21 cellular contexts compared by ENCODE assay signal in genomic region chr2:168819829-168820489, GRCh38. TPM values are rescaled to one million over a fixed set of nuclear protein-coding genes. Genes with fewer than 3 reads are reported as not detected.
DNase-seq lines count a peak whose midpoint lies in the region; ATAC-seq, FAIRE-seq and TF ChIP-seq lines count a peak whose summit lies in the region.
"Had no signal": no experiment of that assay in that cellular context is flagged by ENCODE, and none has a peak within 500 bp of the region (broad histone marks: within the 10 kb centered on the region; RNA-seq: fewer than 3 reads in every experiment).

No MANE protein-coding gene starts in this region.

- TF ChIP-seq POLR2A in H1 (IDR thresholded peaks at IDR 0.05; ENCODE audit: control extremely low read depth in 1 of 2, low read depth in 2 of 2, low read length in 2 of 2) (no peak), body of pancreas (IDR thresholded peaks at IDR 0.05) (no peak)

- no peaks in the 10 kb centered on the region for H4K20me1 ChIP-seq in H1 (replicated peaks in 1 of 2; ENCODE audit: control insufficient read depth in 1 of 2, insufficient read depth in 2 of 2, low read length in 2 of 2)

- H2BK15ac ChIP-seq in H1 (ENCODE audit: low read length): no peak overlapping the region

- WGBS in H1 (ENCODE audit: extremely low coverage in 1 of 2, insufficient coverage in 1 of 2, insufficient read length in 1 of 2, insufficient replicate concordance in 2 of 2, low coverage in 1 of 2, low lambda C conversion rate in 2 of 2, missing lambda C conversion rate in 1 of 2), 2 experiments: 83% methylated on average over 6 of the region's 6 CpGs; no CpG with 5 or more reads in 1 of the 2 experiments
- WGBS in body of pancreas, 2 donors: 81 to 89% methylated on average over 6 of the region's 6 CpGs

- H4K5ac ChIP-seq in H1 (ENCODE audit: insufficient read length, low read depth, low read length): no peak overlapping the region

- no peak for TF ChIP-seq CTCF in H1 (IDR thresholded peaks at IDR 0.05; ENCODE audit: control extremely low read depth in 1 of 3, insufficient read depth in 1 of 3, low read depth in 1 of 3, low read length in 3 of 3)
- TF ChIP-seq CTCF in mucosa of descending colon (IDR thresholded peaks at IDR 0.05): no peak
- TF ChIP-seq CTCF in body of pancreas (IDR thresholded peaks at IDR 0.05): no peak

- no peak overlapping the region for H2AFZ ChIP-seq in H1 (ENCODE audit: low read length)

- no peaks in the 10 kb centered on the region for H3K27me3 ChIP-seq in MG63
- H3K27me3 ChIP-seq in H1 (replicated peaks in 1 of 4; ENCODE audit: control insufficient read depth in 3 of 4, extremely low read depth in 1 of 4, insufficient read depth in 3 of 4, low read length in 3 of 4): peaks cover 0 to 1% (median 0%) of the 10 kb centered on the region in 4 experiments; a peak in 1 of 7 replicates
- H3K27me3 ChIP-seq in body of pancreas: no peaks in the 10 kb centered on the region
- H3K27me3 ChIP-seq: BE2C had no signal

- no peak overlapping the region for H3K4ac ChIP-seq in H1 (replicated peaks; ENCODE audit: insufficient read length, low read depth, low read length)

- no peak overlapping the region for H3K14ac ChIP-seq in H1 (ENCODE audit: insufficient read length)

- H3K36me3 ChIP-seq in MG63 (no peaks in the 10 kb centered on the region), H1 (ENCODE audit: control insufficient read depth in 2 of 4, insufficient read depth in 4 of 4, low read length in 3 of 4) (no peaks in the 10 kb centered on the region), mucosa of descending colon (ENCODE audit: low read depth) (no peaks in the 10 kb centered on the region), body of pancreas (replicated peaks in 1 of 2; ENCODE audit: insufficient read depth in 1 of 2, low read depth in 2 of 2) (no peaks in the 10 kb centered on the region)
- H3K36me3 ChIP-seq: BE2C, HAP-1 had no signal

- no peak overlapping the region for H3K18ac ChIP-seq in H1 (ENCODE audit: extremely low read depth, low read length)

- no peaks in the 10 kb centered on the region for H3K79me2 ChIP-seq in H1 (ENCODE audit: control insufficient read depth in 1 of 2, insufficient read depth in 2 of 2, low read length in 2 of 2)

- H4K91ac ChIP-seq in H1 (replicated peaks; ENCODE audit: insufficient read length, low read length): no peak overlapping the region

- no peaks in the 10 kb centered on the region for H3K79me1 ChIP-seq in H1 (ENCODE audit: low read depth, low read length)

- TF ChIP-seq RAD21 in H1 (IDR thresholded peaks at IDR 0.05 in 1 of 2, conservative IDR thresholded peaks at IDR 0.05 in 1 of 2; ENCODE audit: low read depth in 2 of 2, low read length in 2 of 2): no peak

- H3K27ac ChIP-seq in H1 (ENCODE audit: low read depth, low read length) (no peak overlapping the region), body of pancreas (no peak overlapping the region)
- H3K27ac ChIP-seq: A549 had no signal

- no peak overlapping the region for H3K56ac ChIP-seq in H1 (replicated peaks; ENCODE audit: insufficient read length, low read depth, low read length)

- H3K9ac ChIP-seq in H1 (replicated peaks in 1 of 4; ENCODE audit: extremely low read depth in 1 of 4, low read depth in 3 of 4, low read length in 3 of 4): no peak overlapping the region

- no peak for TF ChIP-seq EP300 in H1 (IDR thresholded peaks at IDR 0.05; ENCODE audit: borderline replicate concordance in 1 of 2, low read depth in 2 of 2, low read length in 2 of 2)

- POLR2A ChIA-PET in H1 (lab: Charles Lee; ENCODE audit: partially characterized antibody): no interaction called here

- DNase-seq in EL (peak; percentile 16), MG63 (peak; percentile 5), H1 (ENCODE audit: low read depth in 1 of 2, low spot score in 2 of 2) (no peak), mucosa of descending colon (no peak), body of pancreas (no peak), cerebellum (ENCODE audit: low spot score) (no peak)
- DNase-seq: BE2C, IMR-90, NCI-H1694, NCI-H2081 treated with DMSO at 0.1 percent for 48 hours, NCI-H510A, NCI-H748 treated with DMSO at 0.1 percent for 48 hours had no signal

- no peak overlapping the region for H2AK5ac ChIP-seq in H1 (ENCODE audit: low read depth, low read length)

- intact Hi-C loops in mucosa of descending colon (cut with DNase I, micrococcal nuclease) (loop anchor here in 1 of 2 donors (10.0 kb wide), 1 partner anchor 45 kb away; no protein-coding TSS in a partner anchor), body of pancreas (cut with DNase I) (no loop called here)

- H3K4me1 ChIP-seq in H1 (replicated peaks in 1 of 4; ENCODE audit: control insufficient read depth in 3 of 4, insufficient read depth in 4 of 4, low read length in 3 of 4): peaks cover 0 to 3% (median 0%) of the 10 kb centered on the region in 4 experiments; a peak in 1 of 7 replicates
- H3K4me1 ChIP-seq in mucosa of descending colon (ENCODE audit: low read depth): no peaks in the 10 kb centered on the region
- peaks cover 22% of the 10 kb centered on the region for H3K4me1 ChIP-seq in body of pancreas
- H3K4me1 ChIP-seq: BE2C, HAP-1 had no signal

- H4K8ac ChIP-seq in H1 (ENCODE audit: extremely low read depth, insufficient read depth, low read length): no peak overlapping the region

- no peak overlapping the region for H3K4me3 ChIP-seq in MG63
- no peak overlapping the region for H3K4me3 ChIP-seq in H1 (ENCODE audit: extremely low read depth in 1 of 4, insufficient read depth in 2 of 4, low read depth in 3 of 4, low read length in 4 of 4)
- H3K4me3 ChIP-seq in mucosa of descending colon: no peak overlapping the region
- no peak overlapping the region for H3K4me3 ChIP-seq in body of pancreas
- H3K4me3 ChIP-seq: A549, GM12878, HAP-1 had no signal

- H2BK120ac ChIP-seq in H1 (replicated peaks; ENCODE audit: low read depth, low read length): no peak overlapping the region

- H3K9me3 ChIP-seq in MG63 (no peaks in the 10 kb centered on the region), H1 (ENCODE audit: insufficient read depth in 2 of 2, low read depth in 1 of 2, low read length in 1 of 2) (no peaks in the 10 kb centered on the region), mucosa of descending colon (no peaks in the 10 kb centered on the region), body of pancreas (no peaks in the 10 kb centered on the region)
- H3K9me3 ChIP-seq: A549, BE2C, HAP-1 had no signal

- H2BK12ac ChIP-seq in H1 (ENCODE audit: low read depth, low read length): no peak overlapping the region

- CTCF ChIA-PET in H1 (lab: Charles Lee; ENCODE audit: partially characterized antibody): no interaction called here

- FAIRE-seq in H1 (lab: Jason Lieb, UNC): no peak
- FAIRE-seq: A549, D721Med, GM12878, HTR-8/SVneo had no signal

- ATAC-seq in mucosa of descending colon (peak; percentile 19), GM18520 (IDR thresholded peaks at IDR 0.05; ENCODE audit: unreplicated experiment) (no peak), body of pancreas (no peak), HG03521 (IDR thresholded peaks at IDR 0.05; ENCODE audit: unreplicated experiment) (no peak)
- ATAC-seq: A549, GM12878, Panc1, SK-N-SH treated with all-trans-retinoic acid at 6 μM for 48 hours had no signal

- no peak overlapping the region for H3K4me2 ChIP-seq in H1 (ENCODE audit: insufficient read depth in 1 of 2, low read depth in 2 of 2, low read length in 2 of 2)
- H3K4me2 ChIP-seq: A549 had no signal

- H3K23ac ChIP-seq in H1 (ENCODE audit: insufficient read length): no peak overlapping the region

- H2BK20ac ChIP-seq in H1 (ENCODE audit: low read length): no peak overlapping the region

- H3K23me2 ChIP-seq in H1 (ENCODE audit: low read depth, low read length): no peaks in the 10 kb centered on the region

- H2BK5ac ChIP-seq in H1 (ENCODE audit: low read depth, low read length): no peak overlapping the region

TF ChIP-seq in H1, 55 proteins besides CTCF, POLR2A, EP300 and RAD21:
- 0 out of 2 replicates have a peak, but pooled peaks have one; percentile 23 for TF ChIP-seq KDM1A (IDR thresholded peaks at IDR 0.05; ENCODE audit: borderline replicate concordance, low read length)
- no peak for TF ChIP-seq SIRT6 (IDR thresholded peaks at IDR 0.05; ENCODE audit: low read length)

RNA-seq across cellular contexts. Expression of gene NOSTRIN, which starts 17.5 kb away (rescaled TPM):
- 0.23 and 0.35 TPM in 2 replicates for total RNA-seq in MG63 (2014; rRNA removed; shearing (Covaris generic); ENCODE audit: low replicate concordance)
- total RNA-seq in H1 (2021; fragmentation: NEBNext Ultra II Directional; extraction: Animal tissue kit (Norgen Biotek cat#: 25700)): not detected in 2 replicates
- not detected in 2 replicates for polyA plus RNA-seq in H1 (2011; rRNA removed)
- not detected for polyA plus RNA-seq in H1 (2011; cell fraction: cytosol; rRNA removed)
- polyA plus RNA-seq in H1 (2011; cell fraction: nucleus; rRNA removed): not detected
- 0.88 to 2.0 TPM (median 1.3 TPM) in 4 replicates for polyA plus RNA-seq in H1 (2012, experiment 1 of 2)
- polyA plus RNA-seq in H1 (2012, experiment 2 of 2): not detected
- polyA plus RNA-seq in H1 (2013, experiment 1 of 2): not detected
- polyA plus RNA-seq in H1 (2013, experiment 2 of 2): not detected
- polyA minus RNA-seq in H1 (2011; rRNA and poly(A)+ RNA removed): not detected in 2 replicates
- polyA minus RNA-seq in H1 (2011; cell fraction: cytosol; rRNA and poly(A)+ RNA removed): not detected
- polyA minus RNA-seq in H1 (2011; cell fraction: nucleus; rRNA and poly(A)+ RNA removed): not detected
- total RNA-seq in mucosa of descending colon: 10 to 100 TPM; 27.3 to 78.7 (median 56.2) TPM
- 10 to 100 TPM; 34.8 to 64.3 TPM for total RNA-seq in body of pancreas
- 8.7 TPM for total RNA-seq in cerebellum

Comparison
In these comparisons a context has a peak if more than half of its experiments do, and no peak if none do; other contexts are left out.
1. DNase-seq: peak in EL (single experiment) and MG63 (single experiment); none in H1 (0 of 2), mucosa of descending colon (0 of 3), body of pancreas (0 of 4) and cerebellum (single experiment).